13 cellular contexts compared by ENCODE assay signal in genomic region chr22:44430716-44431115, GRCh38.
"Had no signal": no experiment of that assay in that cellular context is flagged by ENCODE, and none has a peak within 500 bp of the region (broad histone marks: within the 10 kb centered on the region; RNA-seq: fewer than 3 reads in every experiment).

No MANE protein-coding gene starts in this region.

- H3K36me3 ChIP-seq: esophagus muscularis mucosa, gastrocnemius medialis, left ventricle myocardium inferior, lower lobe of right lung, neutrophil, right atrium auricular region, uterus had no signal

- H3K9me3 ChIP-seq: esophagus muscularis mucosa, gastrocnemius medialis, left ventricle myocardium inferior, lower lobe of right lung, neutrophil, right atrium auricular region, uterus had no signal

- H3K27me3 ChIP-seq: neutrophil, right atrium auricular region, uterus had no signal

- H3K4me1 ChIP-seq: esophagus muscularis mucosa, gastrocnemius medialis, left ventricle myocardium inferior, lower lobe of right lung, right atrium auricular region, uterus had no signal

- H3K4me3 ChIP-seq: esophagus muscularis mucosa, gastrocnemius medialis, left ventricle myocardium inferior, lower lobe of right lung, right atrium auricular region, uterus had no signal

- DNase-seq: effector memory CD4-positive, alpha-beta T cell; gastrocnemius medialis; left ventricle myocardium inferior; lower lobe of right lung; midbrain; small intestine; stimulated activated CD4-positive, alpha-beta T cell treated with anti-CD3 and anti-CD28 coated beads, Interleukin-2, amount 100 ng/mL, for 48 hours; stimulated activated naive CD4-positive, alpha-beta T cell treated with Interleukin-2 at 50 U/mL for 16 hours; uterus had no signal

- H3K27ac ChIP-seq: epithelial cell of prostate, esophagus muscularis mucosa, gastrocnemius medialis, left ventricle myocardium inferior, lower lobe of right lung, neutrophil, right atrium auricular region, uterus had no signal
